ENCODE assay signal across 19 cellular contexts in the genomic region with DNA sequence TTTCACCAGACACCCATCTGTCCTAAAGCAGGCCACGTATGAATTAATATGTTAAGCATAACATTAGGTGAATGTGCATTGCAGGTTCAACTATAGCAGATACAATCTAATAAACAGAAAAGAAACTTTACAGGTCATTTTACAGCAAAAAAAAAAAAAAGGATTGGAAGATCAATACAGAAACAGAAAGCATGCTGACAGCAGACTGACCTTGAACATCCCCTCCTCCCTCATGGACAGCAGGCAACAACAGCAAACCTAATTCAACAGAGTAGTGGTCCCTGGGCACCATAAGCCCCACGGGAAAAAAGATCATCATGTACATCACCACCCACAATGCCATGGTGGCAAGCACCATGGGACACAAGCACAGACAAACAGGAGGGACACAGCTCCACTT.
"Had no signal": no experiment of that assay in that cellular context is flagged by ENCODE, and none has a peak within 500 bp of the region (broad histone marks: within the 10 kb centered on the region; RNA-seq: fewer than 3 reads in every experiment).

No MANE protein-coding gene starts in this region.

- H3K9me3 Mint-ChIP-seq: memory B cell, mesothelial cell of epicardium, natural killer cell, neural crest cell had no signal

- ATAC-seq: gastroesophageal sphincter, left cardiac atrium, lower lobe of right lung, natural killer cell, right cardiac atrium had no signal

- H3K27me3 Mint-ChIP-seq: memory B cell had no signal

- H3K27ac Mint-ChIP-seq: memory B cell, mesothelial cell of epicardium had no signal

- H2AFZ ChIP-seq: hepatocyte had no signal

- H3K4me3 ChIP-seq: esophagus squamous epithelium, gastroesophageal sphincter, hepatocyte, left ventricle myocardium inferior, lower lobe of right lung, upper lobe of left lung, uterus had no signal

- H3K4me2 ChIP-seq: hepatocyte had no signal

- H3K36me3 Mint-ChIP-seq: mesothelial cell of epicardium, natural killer cell had no signal

- H3K4me3 Mint-ChIP-seq: memory B cell, mesothelial cell of epicardium, natural killer cell, neural crest cell had no signal

- H3K4me1 ChIP-seq: esophagus squamous epithelium, lower lobe of right lung, uterus had no signal

- FAIRE-seq: kidney, small intestine had no signal

- DNase-seq: effector memory CD4-positive, alpha-beta T cell; esophagus squamous epithelium; foreskin fibroblast; kidney; left cardiac atrium; left ventricle myocardium inferior; lower lobe of right lung; natural killer cell; right cardiac atrium; small intestine; stimulated activated CD4-positive, alpha-beta T cell treated with anti-CD3 and anti-CD28 coated beads, Interleukin-12 subunit alpha, Interleukin-12 subunit beta, amount 100 ng/mL, for 4 hours; stimulated activated naive CD4-positive, alpha-beta T cell treated with Interleukin-2 at 50 U/mL for 16 hours; upper lobe of left lung; uterus had no signal

- H3K27me3 ChIP-seq: esophagus squamous epithelium, gastroesophageal sphincter, hepatocyte, upper lobe of left lung, uterus had no signal

- H3K9me3 ChIP-seq: esophagus squamous epithelium, gastroesophageal sphincter, left ventricle myocardium inferior, lower lobe of right lung, upper lobe of left lung, uterus had no signal

- H3K27ac ChIP-seq: esophagus squamous epithelium, gastroesophageal sphincter, hepatocyte, left ventricle myocardium inferior, lower lobe of right lung, upper lobe of left lung, uterus had no signal

- H3K36me3 ChIP-seq: esophagus squamous epithelium, lower lobe of right lung, uterus had no signal
